Comparison of ENCODE assay signal across 25 cellular contexts in genomic region chr15:85570331-85570730, GRCh38.
DNase-seq lines count a peak whose midpoint lies in the region; ATAC-seq and TF ChIP-seq lines count a peak whose summit lies in the region.
"Had no signal": no experiment of that assay in that cellular context is flagged by ENCODE, and none has a peak within 500 bp of the region (broad histone marks: within the 10 kb centered on the region; RNA-seq: fewer than 3 reads in every experiment).

No MANE protein-coding gene starts in this region.

- DNase-seq in CD14-positive monocyte (ENCODE audit: low spot score) (no peak), T-helper 17 cell (no peak), naive B cell (no peak), cerebellar nuclear complex (lab: John Stamatoyannopoulos, UW) (no peak), HuH-7 (ENCODE audit: low spot score) (no peak)
- no peak for DNase-seq in effector CD4-positive, alpha-beta T cell
- no peak for DNase-seq in CD8-positive, alpha-beta memory T cell
- DNase-seq: activated CD4-positive, alpha-beta memory T cell treated with anti-CD3 and anti-CD28 coated beads for 36 hours; activated T-cell treated with anti-CD3 and anti-CD28 coated beads, Interleukin-2, amount 50 U/mL, for 1 hour; brain microvascular endothelial cell; DMS 273 treated with DMSO at 0.1 percent for 48 hours; KG1; left cardiac atrium; mucosa of descending colon; NCI-H1092 treated with DMSO at 0.1 percent for 48 hours; NCI-H526; Peyer's patch; right cardiac atrium; stomach had no signal

- peaks cover 49% of the 10 kb centered on the region for H3K4me1 Mint-ChIP-seq in CD14-positive monocyte
- peaks cover 18 to 41% (median 30%) of the 10 kb centered on the region in 3 donors for H3K4me1 Mint-ChIP-seq in IgD-negative memory B cell
- peaks cover 35% of the 10 kb centered on the region for H3K4me1 Mint-ChIP-seq in T-helper 17 cell
- peaks cover 26 to 39% (median 29%) of the 10 kb centered on the region in 3 donors for H3K4me1 Mint-ChIP-seq in naive B cell
- peaks cover 28 to 47% (median 46%) of the 10 kb centered on the region in 3 donors for H3K4me1 Mint-ChIP-seq in CD8-positive, alpha-beta memory T cell

- H3K9me3 Mint-ChIP-seq in CD14-positive monocyte (no peaks in the 10 kb centered on the region), IgD-negative memory B cell (no peaks in the 10 kb centered on the region), naive B cell (no peaks in the 10 kb centered on the region)
- H3K9me3 Mint-ChIP-seq in CD8-positive, alpha-beta memory T cell = no peaks in the 10 kb centered on the region
- H3K9me3 Mint-ChIP-seq: activated CD4-positive, alpha-beta memory T cell treated with anti-CD3 and anti-CD28 coated beads for 36 hours; activated naive CD4-positive, alpha-beta T cell treated with anti-CD3 and anti-CD28 coated beads, Interleukin-2, amount 50 U/mL, for 72 hours had no signal

- H3K36me3 ChIP-seq in CD8-positive, alpha-beta memory T cell (ENCODE audit: insufficient read depth, low read length) = no peaks in the 10 kb centered on the region
- H3K36me3 ChIP-seq: brain microvascular endothelial cell, gastroesophageal sphincter, Peyer's patch had no signal

- H3K27me3 Mint-ChIP-seq in CD14-positive monocyte (ENCODE audit: low read depth in 3 of 3) = peaks cover 0 to 2% (median 0%) of the 10 kb centered on the region in 3 donors
- no peaks in the 10 kb centered on the region for H3K27me3 Mint-ChIP-seq in IgD-negative memory B cell
- no peaks in the 10 kb centered on the region for H3K27me3 Mint-ChIP-seq in T-helper 17 cell
- no peaks in the 10 kb centered on the region for H3K27me3 Mint-ChIP-seq in naive B cell
- H3K27me3 Mint-ChIP-seq in CD8-positive, alpha-beta memory T cell = no peaks in the 10 kb centered on the region
- H3K27me3 Mint-ChIP-seq: activated CD4-positive, alpha-beta memory T cell treated with anti-CD3 and anti-CD28 coated beads for 36 hours had no signal

- no peak for TF ChIP-seq CTCF in CD14-positive monocyte (IDR thresholded peaks at IDR 0.05)

- peak overlapping the region in 1 of 2 donors; percentile 71 for H3K4me3 Mint-ChIP-seq in CD14-positive monocyte
- H3K4me3 Mint-ChIP-seq in IgD-negative memory B cell = no peak overlapping the region
- H3K4me3 Mint-ChIP-seq in T-helper 17 cell = no peak overlapping the region
- H3K4me3 Mint-ChIP-seq in naive B cell = no peak overlapping the region
- peak overlapping the region in 1 of 7 donors; percentile 45 for H3K4me3 Mint-ChIP-seq in CD8-positive, alpha-beta memory T cell
- H3K4me3 Mint-ChIP-seq: activated CD4-positive, alpha-beta memory T cell treated with anti-CD3 and anti-CD28 coated beads for 36 hours had no signal

- H3K4me1 ChIP-seq in CD8-positive, alpha-beta memory T cell (ENCODE audit: insufficient read depth, low read length) = no peaks in the 10 kb centered on the region
- H3K4me1 ChIP-seq: Peyer's patch had no signal

- ATAC-seq in T-helper 17 cell = no peak
- ATAC-seq in naive B cell (ENCODE audit: low read depth in 2 of 2) = no peak
- ATAC-seq: activated naive CD4-positive, alpha-beta T cell treated with anti-CD3 and anti-CD28 coated beads, Interleukin-2, amount 50 U/mL, for 72 hours; esophagus mucosa; gastroesophageal sphincter; GM12878; mucosa of descending colon; right cardiac atrium; SK-N-SH treated with all-trans-retinoic acid at 6 μM for 48 hours had no signal

- no peak overlapping the region for H3K4me3 ChIP-seq in CD8-positive, alpha-beta memory T cell (ENCODE audit: low read length)
- H3K4me3 ChIP-seq: gastroesophageal sphincter, GM12878, mucosa of descending colon, Peyer's patch, stomach had no signal

- intact Hi-C loops in CD14-positive monocyte (cut with micrococcal nuclease) = no loop called here

- CTCF ChIA-PET in CD8-positive, alpha-beta memory T cell (lab: Charles Lee) = no interaction called here

- POLR2A ChIA-PET in CD8-positive, alpha-beta memory T cell (lab: Charles Lee) = no interaction called here

- H3K27me3 ChIP-seq in CD8-positive, alpha-beta memory T cell (ENCODE audit: insufficient read depth, low read length, poor library complexity, severe bottlenecking) = no peaks in the 10 kb centered on the region
- H3K27me3 ChIP-seq: brain microvascular endothelial cell, gastroesophageal sphincter, Peyer's patch, stomach had no signal

- no peak overlapping the region for H3K27ac ChIP-seq in CD8-positive, alpha-beta memory T cell (ENCODE audit: low read depth, low read length)
- H3K27ac ChIP-seq: brain microvascular endothelial cell, Peyer's patch had no signal

- H3K36me3 Mint-ChIP-seq in CD14-positive monocyte = peaks cover 27 to 35% of the 10 kb centered on the region in 2 donors
- peaks cover 2% of the 10 kb centered on the region for H3K36me3 Mint-ChIP-seq in IgD-negative memory B cell
- peaks cover 2% of the 10 kb centered on the region for H3K36me3 Mint-ChIP-seq in T-helper 17 cell (ENCODE audit: low read depth)
- H3K36me3 Mint-ChIP-seq in naive B cell = peaks cover 7 to 10% of the 10 kb centered on the region in 2 donors
- peaks cover 0 to 13% (median 2%) of the 10 kb centered on the region in 3 donors for H3K36me3 Mint-ChIP-seq in CD8-positive, alpha-beta memory T cell
- H3K36me3 Mint-ChIP-seq: activated naive CD4-positive, alpha-beta T cell treated with anti-CD3 and anti-CD28 coated beads, Interleukin-2, amount 50 U/mL, for 72 hours had no signal

- H3K27ac Mint-ChIP-seq in CD14-positive monocyte (peak overlapping the region; percentile 88 to 98 (median 94)), IgD-negative memory B cell (peak overlapping the region; percentile 71 to 80 (median 76)), T-helper 17 cell (peak overlapping the region; percentile 78), naive B cell (peak overlapping the region in 4 of 6 donors; percentile 79 to 88 (median 82))
- peak overlapping the region in 3 of 8 donors; percentile 25 to 87 (median 68) for H3K27ac Mint-ChIP-seq in CD8-positive, alpha-beta memory T cell
- H3K27ac Mint-ChIP-seq: activated CD4-positive, alpha-beta memory T cell treated with anti-CD3 and anti-CD28 coated beads for 36 hours had no signal

- no peaks in the 10 kb centered on the region for H3K9me3 ChIP-seq in T-helper 17 cell (ENCODE audit: control insufficient read depth, low read length, poor library complexity, severe bottlenecking)
- no peaks in the 10 kb centered on the region for H3K9me3 ChIP-seq in CD8-positive, alpha-beta memory T cell (ENCODE audit: low read length)
- H3K9me3 ChIP-seq: gastroesophageal sphincter, mucosa of descending colon, Peyer's patch, stomach had no signal
